In the genomic region with DNA sequence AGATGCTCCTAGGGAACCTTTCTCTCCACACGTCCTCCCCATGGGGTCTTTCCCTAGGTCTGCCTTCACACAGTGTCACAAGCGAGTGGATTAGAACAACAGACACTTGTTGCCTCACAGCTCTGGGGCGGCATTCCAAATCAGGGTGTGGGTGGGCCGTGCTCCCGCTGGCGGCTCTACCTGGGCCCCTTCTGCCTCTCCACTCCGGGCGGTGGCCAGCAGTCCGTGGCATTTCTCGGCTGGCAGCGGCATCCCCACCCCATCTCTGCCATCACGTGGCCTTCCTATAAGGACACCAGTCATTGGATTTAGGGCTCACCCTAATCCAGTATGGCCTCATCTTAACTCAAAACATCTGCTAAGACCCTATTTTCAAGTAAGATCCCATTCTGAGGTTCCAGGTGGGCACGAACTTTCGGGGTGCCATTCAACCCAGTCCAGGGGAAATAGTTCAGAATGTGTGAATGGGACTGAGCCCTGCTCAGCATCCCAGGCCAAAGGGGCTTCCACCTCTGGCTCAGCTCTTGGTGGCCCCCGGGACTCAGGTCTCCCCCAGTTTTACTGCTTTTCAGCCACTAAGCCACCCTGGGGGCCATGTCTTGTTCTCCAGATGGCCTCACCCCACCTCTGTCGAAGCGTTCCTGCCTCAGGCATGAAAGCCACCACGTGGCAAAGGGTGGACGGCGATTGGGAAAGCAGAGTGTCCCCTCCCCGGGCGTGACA, we compare ENCODE assay signal across 17 cellular contexts.
DNase-seq lines count a peak whose midpoint lies in the region; FAIRE-seq and TF ChIP-seq lines count a peak whose summit lies in the region.
"Had no signal": no experiment of that assay in that cellular context is flagged by ENCODE, and none has a peak within 500 bp of the region (broad histone marks: within the 10 kb centered on the region; RNA-seq: fewer than 3 reads in every experiment).

No MANE protein-coding gene starts in this region.

- intact Hi-C loops in kidney (cut with DNase I) = no loop called here
- intact Hi-C loops in sigmoid colon (cut with DNase I) = no loop called here
- intact Hi-C loops in activated T-helper 2 cell treated with anti-CD3 and anti-CD28 coated beads, Interferon-gamma antibody, Interleukin-2, Interleukin-4, amounts not matched to agents 10 μg/mL and 5 μg/mL and 100 μg/mL, durations not matched to agents 14 hours and 24 hours and 36 hours (cut with micrococcal nuclease) = no loop called here

- H2BK5ac ChIP-seq in neuronal stem cell (ENCODE audit: low read length) = no peak overlapping the region

- no peaks in the 10 kb centered on the region for H3K27me3 Mint-ChIP-seq in activated T-helper 2 cell treated with anti-CD3 and anti-CD28 coated beads, Interferon-gamma antibody, Interleukin-2, Interleukin-4, amounts not matched to agents 10 μg/mL and 5 μg/mL and 100 μg/mL, durations not matched to agents 14 hours and 24 hours and 36 hours (ENCODE audit: low read depth)
- H3K27me3 Mint-ChIP-seq: CD4-positive, alpha-beta memory T cell had no signal

- no peak for TF ChIP-seq EP300 in sigmoid colon (IDR thresholded peaks at IDR 0.05)

- DNase-seq in activated effector memory CD4-positive, alpha-beta T cell treated with anti-CD3 and anti-CD28 coated beads, Interleukin-2, amount 50 U/mL, for 16 hours = peak; percentile 55
- no peak for DNase-seq in activated effector memory CD4-positive, alpha-beta T cell treated with Interleukin-2 at 50 U/mL for 16 hours
- peak; percentile 91 for DNase-seq in kidney
- DNase-seq in neuronal stem cell (ENCODE audit: low spot score) = no peak
- peak; percentile 43 for DNase-seq in sigmoid colon
- no peak for DNase-seq in activated T-helper 2 cell treated with anti-CD3 and anti-CD28 coated beads, Interferon-gamma antibody, Interleukin-2, Interleukin-4, amounts not matched to agents 10 μg/mL and 5 μg/mL and 100 μg/mL, durations not matched to agents 14 hours and 24 hours and 36 hours (ENCODE audit: low spot score)
- no peak for DNase-seq in SK-N-DZ (ENCODE audit: low spot score)
- no peak for DNase-seq in middle frontal gyrus (ENCODE audit: extremely low spot score, low spot score)
- DNase-seq: CD4-positive, alpha-beta memory T cell; DMS79 treated with DMSO at 0.1 percent for 48 hours; GF-D8; GOT3; H9 had no signal

- H2BK120ac ChIP-seq in neuronal stem cell (ENCODE audit: low read depth, low read length) = no peak overlapping the region

- H3K4me3 ChIP-seq in kidney (ENCODE audit: low read length in 2 of 2) = no peak overlapping the region
- no peak overlapping the region for H3K4me3 ChIP-seq in neuronal stem cell (ENCODE audit: low read length in 2 of 2)
- no peak overlapping the region for H3K4me3 ChIP-seq in sigmoid colon
- H3K4me3 ChIP-seq: BLaER1 had no signal

- FAIRE-seq in kidney (lab: Jason Lieb, UNC) = no peak
- FAIRE-seq: HepG2 had no signal

- no peak for TF ChIP-seq CTCF in kidney (IDR thresholded peaks at IDR 0.05; ENCODE audit: borderline replicate concordance, extremely low read depth, insufficient read depth)
- TF ChIP-seq CTCF in sigmoid colon (IDR thresholded peaks at IDR 0.05) = no peak

- no peaks in the 10 kb centered on the region for H3K27me3 ChIP-seq in neuronal stem cell (ENCODE audit: control insufficient read depth in 3 of 3, insufficient read depth in 3 of 3, low read depth in 1 of 3, low read length in 3 of 3)
- H3K27me3 ChIP-seq in sigmoid colon = peaks cover 0 to 8% (median 0%) of the 10 kb centered on the region in 3 donors
- H3K27me3 ChIP-seq: BLaER1 had no signal

- no peak overlapping the region for H3K23ac ChIP-seq in neuronal stem cell (ENCODE audit: low read depth, low read length, poor library complexity)

- H3K9me3 ChIP-seq in kidney (ENCODE audit: control insufficient read depth in 1 of 2, low read length in 2 of 2) = no peaks in the 10 kb centered on the region
- H3K9me3 ChIP-seq in neuronal stem cell (replicated peaks in 1 of 2; ENCODE audit: control insufficient read depth in 2 of 2, insufficient read depth in 1 of 2, low read depth in 1 of 2, low read length in 2 of 2) = no peaks in the 10 kb centered on the region
- no peaks in the 10 kb centered on the region for H3K9me3 ChIP-seq in sigmoid colon
- H3K9me3 ChIP-seq: BLaER1 had no signal

- H3K79me1 ChIP-seq in neuronal stem cell (ENCODE audit: low read depth, low read length) = no peaks in the 10 kb centered on the region

- no peak overlapping the region for H2AFZ ChIP-seq in neuronal stem cell (ENCODE audit: low read length)

- H3K36me3 ChIP-seq in kidney (ENCODE audit: control insufficient read depth in 1 of 2, insufficient read depth in 2 of 2, low read length in 2 of 2) = no peaks in the 10 kb centered on the region
- H3K36me3 ChIP-seq in neuronal stem cell (replicated peaks in 1 of 2; ENCODE audit: control insufficient read depth in 2 of 2, insufficient read depth in 2 of 2, low read length in 2 of 2) = no peaks in the 10 kb centered on the region
- no peaks in the 10 kb centered on the region for H3K36me3 ChIP-seq in sigmoid colon
- H3K36me3 ChIP-seq: BLaER1 had no signal

- no peak overlapping the region for H3K9ac ChIP-seq in kidney (ENCODE audit: low read length in 2 of 2)
- no peak overlapping the region for H3K9ac ChIP-seq in neuronal stem cell (ENCODE audit: low read depth, low read length, poor library complexity)
- H3K9ac ChIP-seq: BLaER1 had no signal

- H4K8ac ChIP-seq in neuronal stem cell (ENCODE audit: low read depth, low read length) = no peak overlapping the region

- peak overlapping the region; percentile 59 for H2AK5ac ChIP-seq in neuronal stem cell (ENCODE audit: low read depth, low read length)

- H3K4ac ChIP-seq in neuronal stem cell (ENCODE audit: low read length) = no peak overlapping the region

- H3K4me3 Mint-ChIP-seq in activated T-helper 2 cell treated with anti-CD3 and anti-CD28 coated beads, Interferon-gamma antibody, Interleukin-2, Interleukin-4, amounts not matched to agents 10 μg/mL and 5 μg/mL and 100 μg/mL, durations not matched to agents 14 hours and 24 hours and 36 hours (ENCODE audit: low read depth) = no peak overlapping the region
- H3K4me3 Mint-ChIP-seq: CD14-positive monocyte; CD4-positive, alpha-beta memory T cell; H9 had no signal

- H3K18ac ChIP-seq in neuronal stem cell (ENCODE audit: low read length) = no peak overlapping the region

- H3K27ac ChIP-seq in kidney (ENCODE audit: low read depth in 2 of 2, low read length in 2 of 2) = no peak overlapping the region
- H3K27ac ChIP-seq in neuronal stem cell (replicated peaks; ENCODE audit: low read length) = no peak overlapping the region
- no peak overlapping the region for H3K27ac ChIP-seq in sigmoid colon
- H3K27ac ChIP-seq: 22Rv1, BLaER1 had no signal

- H3K27ac Mint-ChIP-seq in activated T-helper 2 cell treated with anti-CD3 and anti-CD28 coated beads, Interferon-gamma antibody, Interleukin-2, Interleukin-4, amounts not matched to agents 10 μg/mL and 5 μg/mL and 100 μg/mL, durations not matched to agents 14 hours and 24 hours and 36 hours = no peak overlapping the region
- H3K27ac Mint-ChIP-seq: CD14-positive monocyte; CD4-positive, alpha-beta memory T cell; H9 had no signal

- H2BK15ac ChIP-seq in neuronal stem cell (ENCODE audit: low read length) = no peak overlapping the region

- no peaks in the 10 kb centered on the region for H3K9me3 Mint-ChIP-seq in activated T-helper 2 cell treated with anti-CD3 and anti-CD28 coated beads, Interferon-gamma antibody, Interleukin-2, Interleukin-4, amounts not matched to agents 10 μg/mL and 5 μg/mL and 100 μg/mL, durations not matched to agents 14 hours and 24 hours and 36 hours
- H3K9me3 Mint-ChIP-seq: H9 had no signal

- H3K14ac ChIP-seq in neuronal stem cell (ENCODE audit: low read length) = no peak overlapping the region

- peak overlapping the region; percentile 12 for H4K91ac ChIP-seq in neuronal stem cell (ENCODE audit: low read depth, low read length, poor library complexity)

- no peak overlapping the region for H3K4me2 ChIP-seq in neuronal stem cell (ENCODE audit: insufficient read depth, low read length, poor library complexity, severe bottlenecking)
- H3K4me2 ChIP-seq: BLaER1 had no signal

- H3K36me3 Mint-ChIP-seq in activated T-helper 2 cell treated with anti-CD3 and anti-CD28 coated beads, Interferon-gamma antibody, Interleukin-2, Interleukin-4, amounts not matched to agents 10 μg/mL and 5 μg/mL and 100 μg/mL, durations not matched to agents 14 hours and 24 hours and 36 hours (ENCODE audit: low read depth) = no peaks in the 10 kb centered on the region
- H3K36me3 Mint-ChIP-seq: CD14-positive monocyte; CD4-positive, alpha-beta memory T cell had no signal

- H3K4me1 ChIP-seq in kidney (ENCODE audit: control insufficient read depth in 1 of 2, insufficient read depth in 1 of 2, low read depth in 1 of 2, low read length in 2 of 2) (peaks cover 5 to 15% of the 10 kb centered on the region in 2 donors), neuronal stem cell (ENCODE audit: control insufficient read depth in 2 of 2, insufficient read depth in 1 of 2, low read depth in 1 of 2, low read length in 2 of 2) (peaks cover 0 to 7% of the 10 kb centered on the region in 2 donors), sigmoid colon (no peaks in the 10 kb centered on the region)

- no peak overlapping the region for H2BK12ac ChIP-seq in neuronal stem cell (ENCODE audit: low read length)

- TF ChIP-seq POLR2A in sigmoid colon (IDR thresholded peaks at IDR 0.05) = no peak

- H3K4me1 Mint-ChIP-seq in activated T-helper 2 cell treated with anti-CD3 and anti-CD28 coated beads, Interferon-gamma antibody, Interleukin-2, Interleukin-4, amounts not matched to agents 10 μg/mL and 5 μg/mL and 100 μg/mL, durations not matched to agents 14 hours and 24 hours and 36 hours (ENCODE audit: low read depth) = no peaks in the 10 kb centered on the region
- H3K4me1 Mint-ChIP-seq: CD14-positive monocyte; CD4-positive, alpha-beta memory T cell had no signal

- no CpG with 5 or more reads among the region's 22 CpGs for WGBS in neuronal stem cell (ENCODE audit: extremely low coverage in 2 of 2, insufficient read length in 2 of 2, insufficient replicate concordance in 1 of 2), 2 donors
- WGBS in sigmoid colon, 2 donors = 82 to 86% methylated on average over 22 of the region's 22 CpGs

Comparison
In these comparisons a context has a peak if more than half of its experiments do, and no peak if none do; other contexts are left out.
1. DNase-seq: peak in activated effector memory CD4-positive, alpha-beta T cell treated with anti-CD3 and anti-CD28 coated beads, Interleukin-2, amount 50 U/mL, for 16 hours (single experiment), kidney (single experiment) and sigmoid colon (single experiment); none in activated effector memory CD4-positive, alpha-beta T cell treated with Interleukin-2 at 50 U/mL for 16 hours (single experiment), neuronal stem cell (single experiment), activated T-helper 2 cell treated with anti-CD3 and anti-CD28 coated beads, Interferon-gamma antibody, Interleukin-2, Interleukin-4, amounts not matched to agents 10 μg/mL and 5 μg/mL and 100 μg/mL, durations not matched to agents 14 hours and 24 hours and 36 hours (single experiment), SK-N-DZ (single experiment) and middle frontal gyrus (single experiment).